ENCODE assay signal across 8 cellular contexts in genomic region chr2:12720181-12720580, GRCh38. TPM values are rescaled to one million over a fixed set of nuclear protein-coding genes. Genes with fewer than 3 reads are reported as not detected.
DNase-seq lines count a peak whose midpoint lies in the region; ATAC-seq lines count a peak whose summit lies in the region.

No MANE protein-coding gene starts in this region.

- no peak for DNase-seq in T-helper 1 cell
- DNase-seq in activated CD4-positive, alpha-beta memory T cell treated with anti-CD3 and anti-CD28 coated beads for 36 hours, result no peak
- DNase-seq in superior temporal gyrus (ENCODE audit: extremely low spot score), result peak; percentile 66
- no peak for DNase-seq in mesenteric fat pad (ENCODE audit: low spot score)
- DNase-seq in effector CD4-positive, alpha-beta T cell, result no peak

- no peaks in the 10 kb centered on the region for H3K9me3 ChIP-seq in iPS-18c (ENCODE audit: control insufficient read depth, insufficient read depth, low read length)

- H3K9me3 Mint-ChIP-seq in T-helper 1 cell treated with Interleukin-12 subunit alpha and Interleukin-12 subunit beta and Interleukin-4 antibody, amounts not matched to agents 30 μg/mL and 1 μg/mL, for 36 hours, result no peaks in the 10 kb centered on the region
- no peaks in the 10 kb centered on the region for H3K9me3 Mint-ChIP-seq in activated CD4-positive, alpha-beta memory T cell treated with anti-CD3 and anti-CD28 coated beads for 36 hours

- CTCF ChIA-PET in activated CD4-positive, alpha-beta memory T cell treated with anti-CD3 and anti-CD28 coated beads for 36 hours (lab: Charles Lee), result interaction anchor here (1.1 to 5.6 kb wide), 5 partner anchors 18 to 893 kb away, joined by 6 to 38 read pairs (median 9); no protein-coding TSS in a partner anchor

- peak overlapping the region; percentile 96 for H3K4me3 Mint-ChIP-seq in T-helper 1 cell treated with Interleukin-12 subunit alpha and Interleukin-12 subunit beta and Interleukin-4 antibody, amounts not matched to agents 30 μg/mL and 1 μg/mL, for 36 hours
- H3K4me3 Mint-ChIP-seq in activated CD4-positive, alpha-beta memory T cell treated with anti-CD3 and anti-CD28 coated beads for 36 hours, result peak overlapping the region; percentile 86

- no peak for ATAC-seq in HG03378 (IDR thresholded peaks at IDR 0.05; ENCODE audit: unreplicated experiment)

- peaks cover 20% of the 10 kb centered on the region for H3K27me3 Mint-ChIP-seq in T-helper 1 cell treated with Interleukin-12 subunit alpha and Interleukin-12 subunit beta and Interleukin-4 antibody, amounts not matched to agents 30 μg/mL and 1 μg/mL, for 36 hours (ENCODE audit: low read depth)
- no peaks in the 10 kb centered on the region for H3K27me3 Mint-ChIP-seq in activated CD4-positive, alpha-beta memory T cell treated with anti-CD3 and anti-CD28 coated beads for 36 hours

- peak overlapping the region; percentile 78; the same call in 1 of the 2 replicates for H3K4me3 ChIP-seq in iPS-18c (ENCODE audit: insufficient read depth, low read depth, low read length)

- peaks cover 64% of the 10 kb centered on the region for H3K4me1 Mint-ChIP-seq in T-helper 1 cell treated with Interleukin-12 subunit alpha and Interleukin-12 subunit beta and Interleukin-4 antibody, amounts not matched to agents 30 μg/mL and 1 μg/mL, for 36 hours (ENCODE audit: low read depth)
- peaks cover 70% of the 10 kb centered on the region for H3K4me1 Mint-ChIP-seq in activated CD4-positive, alpha-beta memory T cell treated with anti-CD3 and anti-CD28 coated beads for 36 hours (ENCODE audit: low read depth)

- POLR2A ChIA-PET in activated CD4-positive, alpha-beta memory T cell treated with anti-CD3 and anti-CD28 coated beads for 36 hours (lab: Charles Lee), result interaction anchor here (0.6 kb wide), 1 partner anchor 52 kb away, joined by 3 read pairs; no protein-coding TSS in a partner anchor

- H3K27ac Mint-ChIP-seq in T-helper 1 cell treated with Interleukin-12 subunit alpha and Interleukin-12 subunit beta and Interleukin-4 antibody, amounts not matched to agents 30 μg/mL and 1 μg/mL, for 36 hours, result no peak overlapping the region
- peak overlapping the region; percentile 24 for H3K27ac Mint-ChIP-seq in activated CD4-positive, alpha-beta memory T cell treated with anti-CD3 and anti-CD28 coated beads for 36 hours

- intact Hi-C loops in activated CD4-positive, alpha-beta memory T cell treated with anti-CD3 and anti-CD28 coated beads for 36 hours (cut with micrococcal nuclease), result loop anchor here (1.0 to 2.0 kb wide), 2 partner anchors 137 to 857 kb away; no protein-coding TSS in a partner anchor

- peaks cover 44% of the 10 kb centered on the region for H3K36me3 Mint-ChIP-seq in T-helper 1 cell treated with Interleukin-12 subunit alpha and Interleukin-12 subunit beta and Interleukin-4 antibody, amounts not matched to agents 30 μg/mL and 1 μg/mL, for 36 hours (ENCODE audit: low read depth)
- peaks cover 9% of the 10 kb centered on the region for H3K36me3 Mint-ChIP-seq in activated CD4-positive, alpha-beta memory T cell treated with anti-CD3 and anti-CD28 coated beads for 36 hours

RNA-seq across cellular contexts. Expression of gene TRIB2, which starts 3.4 kb away (rescaled TPM):
- 1 to 10 TPM; 4.9 to 5.3 TPM for total RNA-seq in activated CD4-positive, alpha-beta memory T cell treated with anti-CD3 and anti-CD28 coated beads for 36 hours
- 43.8 TPM for total RNA-seq in mesenteric fat pad
